11 cellular contexts compared by ENCODE assay signal in genomic region chr2:65075605-65076344, GRCh38. TPM values are rescaled to one million over a fixed set of nuclear protein-coding genes. Genes with fewer than 3 reads are reported as not detected.
DNase-seq lines count a peak whose midpoint lies in the region; ATAC-seq, FAIRE-seq and TF ChIP-seq lines count a peak whose summit lies in the region.
"Had no signal": no experiment of that assay in that cellular context is flagged by ENCODE, and none has a peak within 500 bp of the region (broad histone marks: within the 10 kb centered on the region; RNA-seq: fewer than 3 reads in every experiment).

No MANE protein-coding gene starts in this region.

- 17 to 46% methylated on average over 2 of the region's 5 CpGs for WGBS in gastroesophageal sphincter (ENCODE audit: low coverage in 1 of 2), 2 donors
- WGBS in pancreas, 2 donors = 48 to 49% methylated on average over 5 of the region's 5 CpGs
- 51% methylated on average over 5 of the region's 5 CpGs for WGBS in prostate gland

- intact Hi-C loops in CD4-positive, alpha-beta memory T cell (cut with micrococcal nuclease) = no loop called here
- intact Hi-C loops in pancreas (cut with DNase I) = loop anchor here in 1 of 3 donors (10.0 kb wide), 1 partner anchor 49 kb away; no protein-coding TSS in a partner anchor
- intact Hi-C loops in prostate gland (cut with DNase I) = no loop called here

- DNase-seq in CD4-positive, alpha-beta memory T cell = no peak
- DNase-seq in SK-N-MC (ENCODE audit: low read depth, low spot score) (no peak), pancreas (peak in 1 of 6 donors; percentile 28), prostate gland (ENCODE audit: low spot score) (no peak), NOMO-1 (lab: John Stamatoyannopoulos, UW; ENCODE audit: unreplicated experiment in 2 of 2) (no peak), frontal cortex (ENCODE audit: low spot score in 2 of 2) (no peak)
- DNase-seq: GDM1, NCI-H1105 had no signal

- peaks cover 0 to 2% (median 0%) of the 10 kb centered on the region in 8 donors for H3K9me3 Mint-ChIP-seq in CD4-positive, alpha-beta memory T cell

- no peaks in the 10 kb centered on the region for H3K9me3 ChIP-seq in CD4-positive, alpha-beta memory T cell (ENCODE audit: control insufficient read depth in 1 of 2, low read length in 2 of 2)
- no peaks in the 10 kb centered on the region for H3K9me3 ChIP-seq in SK-N-MC (ENCODE audit: low read depth, low read length)
- H3K9me3 ChIP-seq in gastroesophageal sphincter = no peaks in the 10 kb centered on the region
- H3K9me3 ChIP-seq in pancreas = no peaks in the 10 kb centered on the region
- no peaks in the 10 kb centered on the region for H3K9me3 ChIP-seq in prostate gland

- POLR2A ChIA-PET in CD4-positive, alpha-beta memory T cell (lab: Charles Lee; ENCODE audit: partially characterized antibody) = no interaction called here

- TF ChIP-seq POLR2A in gastroesophageal sphincter (IDR thresholded peaks at IDR 0.05) (no peak), prostate gland (IDR thresholded peaks at IDR 0.05) (no peak)

- peak; percentile 71 for ATAC-seq in gastroesophageal sphincter
- ATAC-seq in pancreas = peak; percentile 33 to 77 (median 49)
- ATAC-seq in HG02623 (IDR thresholded peaks at IDR 0.05; ENCODE audit: unreplicated experiment) = no peak

- no peak overlapping the region for H3K27ac ChIP-seq in CD4-positive, alpha-beta memory T cell (ENCODE audit: low read depth, low read length)
- peak overlapping the region; percentile 30 for H3K27ac ChIP-seq in SK-N-MC
- peak overlapping the region in 3 of 4 donors; percentile 53 to 75 (median 74) for H3K27ac ChIP-seq in gastroesophageal sphincter
- H3K27ac ChIP-seq in pancreas = peak overlapping the region in 2 of 4 donors; percentile 4 to 18
- peak overlapping the region in 1 of 2 donors; percentile 25 for H3K27ac ChIP-seq in prostate gland

- H3K27me3 Mint-ChIP-seq in CD4-positive, alpha-beta memory T cell = no peaks in the 10 kb centered on the region

- H3K4me3 Mint-ChIP-seq in CD4-positive, alpha-beta memory T cell = no peak overlapping the region

- peaks cover 12 to 70% of the 10 kb centered on the region in 2 donors for H3K36me3 Mint-ChIP-seq in CD4-positive, alpha-beta memory T cell

- H3K4me1 Mint-ChIP-seq in CD4-positive, alpha-beta memory T cell = peaks cover 0 to 7% (median 4%) of the 10 kb centered on the region in 4 donors

- peaks cover 4% of the 10 kb centered on the region for H3K4me1 ChIP-seq in CD4-positive, alpha-beta memory T cell (ENCODE audit: insufficient read depth, low read length)
- H3K4me1 ChIP-seq in gastroesophageal sphincter = peaks cover 6 to 61% (median 25%) of the 10 kb centered on the region in 3 donors
- peaks cover 0 to 7% (median 4%) of the 10 kb centered on the region in 3 donors for H3K4me1 ChIP-seq in pancreas
- peaks cover 7% of the 10 kb centered on the region for H3K4me1 ChIP-seq in prostate gland (replicated peaks)

- no peaks in the 10 kb centered on the region for H3K27me3 ChIP-seq in CD4-positive, alpha-beta memory T cell (ENCODE audit: insufficient read depth, low read length)
- H3K27me3 ChIP-seq in gastroesophageal sphincter = no peaks in the 10 kb centered on the region
- no peaks in the 10 kb centered on the region for H3K27me3 ChIP-seq in pancreas
- no peaks in the 10 kb centered on the region for H3K27me3 ChIP-seq in prostate gland (replicated peaks; ENCODE audit: insufficient read depth)

- H3K9ac ChIP-seq in SK-N-MC (ENCODE audit: insufficient read length) = no peak overlapping the region

- H3K4me3 ChIP-seq in CD4-positive, alpha-beta memory T cell (ENCODE audit: low read length in 2 of 2) = no peak overlapping the region
- no peak overlapping the region for H3K4me3 ChIP-seq in SK-N-MC
- no peak overlapping the region for H3K4me3 ChIP-seq in gastroesophageal sphincter
- H3K4me3 ChIP-seq in pancreas = no peak overlapping the region
- H3K4me3 ChIP-seq in prostate gland = no peak overlapping the region

- TF ChIP-seq CTCF in gastroesophageal sphincter (IDR thresholded peaks at IDR 0.05) (peak in 1 of 4 experiments; percentile 18), pancreas (IDR thresholded peaks at IDR 0.05) (no peak), prostate gland (IDR thresholded peaks at IDR 0.05) (no peak)

- peak overlapping the region in 6 of 7 donors; percentile 17 to 70 (median 52) for H3K27ac Mint-ChIP-seq in CD4-positive, alpha-beta memory T cell

- CTCF ChIA-PET in CD4-positive, alpha-beta memory T cell (lab: Charles Lee; ENCODE audit: partially characterized antibody) = interaction anchor here (0.8 to 1.0 kb wide), 2 partner anchors 10 to 20 kb away, joined by 3 to 4 read pairs; partner anchors contain the start of gene CEP68

- TF ChIP-seq EP300 in gastroesophageal sphincter (IDR thresholded peaks at IDR 0.05) = no peak

- H3K36me3 ChIP-seq in CD4-positive, alpha-beta memory T cell (ENCODE audit: insufficient read depth, low read length) = peaks cover 38% of the 10 kb centered on the region
- H3K36me3 ChIP-seq in SK-N-MC (ENCODE audit: insufficient read depth, low read length) (peaks cover 52% of the 10 kb centered on the region), gastroesophageal sphincter (peaks cover 0 to 84% of the 10 kb centered on the region in 2 donors), pancreas (peaks cover 0 to 26% (median 4%) of the 10 kb centered on the region in 3 donors), prostate gland (no peaks in the 10 kb centered on the region)

- no peak for FAIRE-seq in pancreas (lab: Jason Lieb, UNC)
- FAIRE-seq in frontal cortex (lab: Jason Lieb, UNC) = no peak
- FAIRE-seq: keratinocyte had no signal

RNA-seq across cellular contexts. Expression of gene CEP68, which starts 19.6 kb away (rescaled TPM):
- 10 to 100 TPM; 57.7 to 59.9 TPM for total RNA-seq in CD4-positive, alpha-beta memory T cell
- 10 to 100 TPM; 19.9 to 28.4 TPM for polyA plus RNA-seq in CD4-positive, alpha-beta memory T cell
- total RNA-seq in gastroesophageal sphincter (10 to 100 TPM; 26.3 to 48.9 (median 30.3) TPM), pancreas (10 to 100 TPM in 4 of 6 donors, 1 to 10 TPM in 2; 4.4 to 13.2 (median 10.7) TPM), prostate gland (10 to 100 TPM; 15.3 to 28.8 TPM), frontal cortex (46.5 TPM)
- 1 to 10 TPM; 4.8 to 7.0 TPM for polyA plus RNA-seq in pancreas

RNA-seq across cellular contexts. Expression of gene RAB1A, which starts 54.1 kb away (rescaled TPM):
- 10 to 100 TPM; 53.3 to 58.4 TPM for total RNA-seq in CD4-positive, alpha-beta memory T cell
- 10 to 100 TPM; 53.2 to 81.6 TPM for polyA plus RNA-seq in CD4-positive, alpha-beta memory T cell
- total RNA-seq in gastroesophageal sphincter (10 to 100 TPM; 67.7 to 89.4 (median 79.5) TPM), pancreas (10 to 100 TPM; 47.3 to 84.0 (median 69.4) TPM), prostate gland (10 to 100 TPM; 50.3 to 67.6 TPM), frontal cortex (101 TPM)
- polyA plus RNA-seq in pancreas = 10 to 100 TPM; 43.1 to 70.4 TPM
